8 cellular contexts compared by ENCODE assay signal in genomic region chr19:18683955-18684641, GRCh38. TPM values are rescaled to one million over a fixed set of nuclear protein-coding genes. Genes with fewer than 3 reads are reported as not detected.
DNase-seq lines count a peak whose midpoint lies in the region; ATAC-seq and TF ChIP-seq lines count a peak whose summit lies in the region.

No MANE protein-coding gene starts in this region.

- peak; percentile 10 for ATAC-seq in HG02623 (IDR thresholded peaks at IDR 0.05; ENCODE audit: unreplicated experiment)

- no peaks in the 10 kb centered on the region for H3K36me3 ChIP-seq in DOHH2 (ENCODE audit: control insufficient read depth, low read length)
- H3K36me3 ChIP-seq in tibial nerve: no peaks in the 10 kb centered on the region

- intact Hi-C loops in activated T-helper 2 cell treated with anti-CD3 and anti-CD28 coated beads, Interferon-gamma antibody, Interleukin-2, Interleukin-4, amounts not matched to agents 10 μg/mL and 5 μg/mL and 100 μg/mL, durations not matched to agents 14 hours and 24 hours and 36 hours (cut with micrococcal nuclease): loop anchor here (10.0 kb wide), 1 partner anchor 161 kb away; no protein-coding TSS in a partner anchor

- peak overlapping the region; percentile 95 for H3K4me2 ChIP-seq in DOHH2 (ENCODE audit: low read length)

- H3K27ac ChIP-seq in DOHH2 (ENCODE audit: low read depth, low read length) (no peak overlapping the region), layer of hippocampus (ENCODE audit: low read depth, low read length) (peak overlapping the region; percentile 57), tibial nerve (peak overlapping the region; percentile 67 to 90 (median 79))

- H3K4me3 Mint-ChIP-seq in activated T-helper 2 cell treated with anti-CD3 and anti-CD28 coated beads, Interferon-gamma antibody, Interleukin-2, Interleukin-4, amounts not matched to agents 10 μg/mL and 5 μg/mL and 100 μg/mL, durations not matched to agents 14 hours and 24 hours and 36 hours (ENCODE audit: low read depth): peak overlapping the region; percentile 58

- no peaks in the 10 kb centered on the region for H3K36me3 Mint-ChIP-seq in activated T-helper 2 cell treated with anti-CD3 and anti-CD28 coated beads, Interferon-gamma antibody, Interleukin-2, Interleukin-4, amounts not matched to agents 10 μg/mL and 5 μg/mL and 100 μg/mL, durations not matched to agents 14 hours and 24 hours and 36 hours (ENCODE audit: low read depth)

- no peaks in the 10 kb centered on the region for H3K9me3 ChIP-seq in DOHH2 (ENCODE audit: control insufficient read depth, insufficient read depth, low read length)
- no peaks in the 10 kb centered on the region for H3K9me3 ChIP-seq in tibial nerve

- no peaks in the 10 kb centered on the region for H3K9me3 Mint-ChIP-seq in activated T-helper 2 cell treated with anti-CD3 and anti-CD28 coated beads, Interferon-gamma antibody, Interleukin-2, Interleukin-4, amounts not matched to agents 10 μg/mL and 5 μg/mL and 100 μg/mL, durations not matched to agents 14 hours and 24 hours and 36 hours

- H3K4me3 ChIP-seq in DOHH2 (ENCODE audit: low read length): peak overlapping the region; percentile 89
- H3K4me3 ChIP-seq in tibial nerve: peak overlapping the region; percentile 45 to 69 (median 53)

- DNase-seq in activated T-helper 2 cell treated with anti-CD3 and anti-CD28 coated beads, Interferon-gamma antibody, Interleukin-2, Interleukin-4, amounts not matched to agents 10 μg/mL and 5 μg/mL and 100 μg/mL, durations not matched to agents 14 hours and 24 hours and 36 hours (ENCODE audit: low spot score): no peak
- DNase-seq in tibial nerve (ENCODE audit: low spot score in 2 of 2) (no peak), C1 segment of cervical spinal cord (lab: John Stamatoyannopoulos, UW) (no peak), ureter (ENCODE audit: low spot score) (no peak), HK-2 (ENCODE audit: unreplicated experiment) (no peak)

- TF ChIP-seq CTCF in DOHH2 (IDR thresholded peaks at IDR 0.05; ENCODE audit: low read depth, low read length, poor library complexity, severe bottlenecking): no peak
- no peak for TF ChIP-seq CTCF in tibial nerve (IDR thresholded peaks at IDR 0.05)

- TF ChIP-seq EP300 in tibial nerve (IDR thresholded peaks at IDR 0.05): no peak

- no peaks in the 10 kb centered on the region for H3K27me3 ChIP-seq in DOHH2 (ENCODE audit: control insufficient read depth, low read length)
- H3K27me3 ChIP-seq in layer of hippocampus (ENCODE audit: control insufficient read depth, insufficient read depth, low read length): no peaks in the 10 kb centered on the region
- no peaks in the 10 kb centered on the region for H3K27me3 ChIP-seq in tibial nerve

- no peaks in the 10 kb centered on the region for H3F3A ChIP-seq in DOHH2 (ENCODE audit: control insufficient read depth, insufficient read depth)

- H3K9me2 ChIP-seq in DOHH2 (replicated peaks; ENCODE audit: control insufficient read depth, low read length): no peaks in the 10 kb centered on the region

- no peak for TF ChIP-seq POLR2A in tibial nerve (IDR thresholded peaks at IDR 0.05)

- peaks cover 21% of the 10 kb centered on the region for H3K4me1 ChIP-seq in DOHH2 (ENCODE audit: control insufficient read depth, low read length)
- H3K4me1 ChIP-seq in tibial nerve: peaks cover 0 to 38% (median 9%) of the 10 kb centered on the region in 4 donors

- H3K27ac Mint-ChIP-seq in activated T-helper 2 cell treated with anti-CD3 and anti-CD28 coated beads, Interferon-gamma antibody, Interleukin-2, Interleukin-4, amounts not matched to agents 10 μg/mL and 5 μg/mL and 100 μg/mL, durations not matched to agents 14 hours and 24 hours and 36 hours: no peak overlapping the region

- H3K27me3 Mint-ChIP-seq in activated T-helper 2 cell treated with anti-CD3 and anti-CD28 coated beads, Interferon-gamma antibody, Interleukin-2, Interleukin-4, amounts not matched to agents 10 μg/mL and 5 μg/mL and 100 μg/mL, durations not matched to agents 14 hours and 24 hours and 36 hours (ENCODE audit: low read depth): peaks cover 2% of the 10 kb centered on the region

- peaks cover 5% of the 10 kb centered on the region for H3K4me1 Mint-ChIP-seq in activated T-helper 2 cell treated with anti-CD3 and anti-CD28 coated beads, Interferon-gamma antibody, Interleukin-2, Interleukin-4, amounts not matched to agents 10 μg/mL and 5 μg/mL and 100 μg/mL, durations not matched to agents 14 hours and 24 hours and 36 hours (ENCODE audit: low read depth)

- H4K20me1 ChIP-seq in DOHH2 (ENCODE audit: control insufficient read depth, insufficient read depth, low read depth, low read length): 0 out of 2 replicates have a peak, but pooled peaks cover 3% of the 10 kb centered on the region

- 21 to 39% methylated on average over 5 to 14 of the region's 16 CpGs for WGBS in tibial nerve, 2 donors

- peaks cover 31% of the 10 kb centered on the region for H3K79me2 ChIP-seq in DOHH2 (ENCODE audit: control insufficient read depth, low read length)

RNA-seq across cellular contexts. Expression of gene CRTC1, which starts 0.6 kb away (rescaled TPM):
- total RNA-seq in activated T-helper 2 cell treated with anti-CD3 and anti-CD28 coated beads, Interferon-gamma antibody, Interleukin-2, Interleukin-4, amounts not matched to agents 10 μg/mL and 5 μg/mL and 100 μg/mL, durations not matched to agents 14 hours and 24 hours and 36 hours: 6.4 and 7.0 TPM in 2 replicates
- total RNA-seq in tibial nerve: 1 to 10 TPM; 4.0 to 7.8 (median 6.7) TPM
- 19.7 TPM for total RNA-seq in ureter

RNA-seq across cellular contexts. Expression of gene KLHL26, which starts 47.3 kb away (rescaled TPM):
- total RNA-seq in activated T-helper 2 cell treated with anti-CD3 and anti-CD28 coated beads, Interferon-gamma antibody, Interleukin-2, Interleukin-4, amounts not matched to agents 10 μg/mL and 5 μg/mL and 100 μg/mL, durations not matched to agents 14 hours and 24 hours and 36 hours: 11.6 and 11.7 TPM in 2 replicates
- total RNA-seq in tibial nerve (10 to 100 TPM; 12.9 to 38.4 (median 15.1) TPM), ureter (14.9 TPM)
